ENCODE assay signal across 1 cellular context in the genomic region with DNA sequence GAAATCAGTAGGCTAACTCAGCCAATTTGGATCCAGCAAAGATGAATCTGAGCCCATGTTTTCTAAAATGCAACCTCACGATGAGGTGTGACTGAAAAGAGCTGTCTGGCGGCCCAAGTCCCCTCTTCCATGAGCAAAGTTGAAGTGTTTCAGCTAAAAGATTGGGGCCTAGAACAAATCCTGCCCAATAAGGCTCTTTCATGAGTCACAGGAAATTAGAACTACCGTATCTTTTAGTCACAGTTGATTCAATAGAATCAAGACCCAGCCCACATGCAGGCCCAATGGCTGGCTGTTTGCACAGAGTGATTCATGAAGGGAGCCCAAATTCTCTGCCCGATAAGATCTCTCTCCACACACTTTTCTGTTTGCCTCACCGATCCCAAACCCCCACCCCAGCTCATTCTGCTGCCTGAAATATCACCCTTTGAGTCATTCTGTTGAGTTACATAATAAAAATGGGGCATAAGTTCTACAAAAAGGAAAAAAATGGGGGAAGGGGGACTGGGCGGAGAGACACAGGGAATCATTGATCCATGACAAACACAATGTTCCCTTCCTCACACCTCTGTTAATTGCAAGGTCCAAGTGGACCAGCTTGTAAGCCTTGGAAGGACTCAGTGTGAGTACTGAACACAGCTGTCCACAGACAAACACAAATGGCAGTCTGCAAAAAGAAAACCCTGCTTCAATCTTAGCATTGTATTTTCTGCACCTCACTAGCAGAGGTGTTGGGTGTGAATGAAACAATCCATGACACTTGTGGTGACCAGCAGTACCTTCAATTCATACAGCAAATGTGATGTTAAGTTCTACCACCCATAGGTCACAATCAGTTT.
TF ChIP-seq lines count a peak whose summit lies in the region.

No MANE protein-coding gene starts in this region.

TF ChIP-seq in HepG2, 621 proteins besides CTCF, POLR2A, EP300 and RAD21 (continues in another document):
- TF ChIP-seq ZNF616 (CRISPR knock-in tag; IDR thresholded peaks at IDR 0.05; ENCODE audit: low read depth) = 0 out of 2 replicates have a peak, but pooled peaks have one; percentile 50
- no peak for TF ChIP-seq ZNF619 (CRISPR knock-in tag; IDR thresholded peaks at IDR 0.05)
- TF ChIP-seq WIZ (CRISPR knock-in tag; IDR thresholded peaks at IDR 0.05) = no peak
- peak; percentile 76; the same call in 1 of the 2 replicates for TF ChIP-seq CBX5 (CRISPR knock-in tag; IDR thresholded peaks at IDR 0.05; ENCODE audit: borderline replicate concordance)
- no peak for TF ChIP-seq ARHGAP35 (CRISPR knock-in tag; IDR thresholded peaks at IDR 0.05; ENCODE audit: borderline replicate concordance)
- TF ChIP-seq NCOA5 (CRISPR knock-in tag; IDR thresholded peaks at IDR 0.05) = no peak
- TF ChIP-seq, protein P1, sequence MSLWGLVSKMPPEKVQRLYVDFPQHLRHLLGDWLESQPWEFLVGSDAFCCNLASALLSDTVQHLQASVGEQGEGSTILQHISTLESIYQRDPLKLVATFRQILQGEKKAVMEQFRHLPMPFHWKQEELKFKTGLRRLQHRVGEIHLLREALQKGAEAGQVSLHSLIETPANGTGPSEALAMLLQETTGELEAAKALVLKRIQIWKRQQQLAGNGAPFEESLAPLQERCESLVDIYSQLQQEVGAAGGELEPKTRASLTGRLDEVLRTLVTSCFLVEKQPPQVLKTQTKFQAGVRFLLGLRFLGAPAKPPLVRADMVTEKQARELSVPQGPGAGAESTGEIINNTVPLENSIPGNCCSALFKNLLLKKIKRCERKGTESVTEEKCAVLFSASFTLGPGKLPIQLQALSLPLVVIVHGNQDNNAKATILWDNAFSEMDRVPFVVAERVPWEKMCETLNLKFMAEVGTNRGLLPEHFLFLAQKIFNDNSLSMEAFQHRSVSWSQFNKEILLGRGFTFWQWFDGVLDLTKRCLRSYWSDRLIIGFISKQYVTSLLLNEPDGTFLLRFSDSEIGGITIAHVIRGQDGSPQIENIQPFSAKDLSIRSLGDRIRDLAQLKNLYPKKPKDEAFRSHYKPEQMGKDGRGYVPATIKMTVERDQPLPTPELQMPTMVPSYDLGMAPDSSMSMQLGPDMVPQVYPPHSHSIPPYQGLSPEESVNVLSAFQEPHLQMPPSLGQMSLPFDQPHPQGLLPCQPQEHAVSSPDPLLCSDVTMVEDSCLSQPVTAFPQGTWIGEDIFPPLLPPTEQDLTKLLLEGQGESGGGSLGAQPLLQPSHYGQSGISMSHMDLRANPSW (CRISPR knock-in tag; IDR thresholded peaks at IDR 0.05; ENCODE audit: borderline replicate concordance) = no peak
- TF ChIP-seq, protein P2, sequence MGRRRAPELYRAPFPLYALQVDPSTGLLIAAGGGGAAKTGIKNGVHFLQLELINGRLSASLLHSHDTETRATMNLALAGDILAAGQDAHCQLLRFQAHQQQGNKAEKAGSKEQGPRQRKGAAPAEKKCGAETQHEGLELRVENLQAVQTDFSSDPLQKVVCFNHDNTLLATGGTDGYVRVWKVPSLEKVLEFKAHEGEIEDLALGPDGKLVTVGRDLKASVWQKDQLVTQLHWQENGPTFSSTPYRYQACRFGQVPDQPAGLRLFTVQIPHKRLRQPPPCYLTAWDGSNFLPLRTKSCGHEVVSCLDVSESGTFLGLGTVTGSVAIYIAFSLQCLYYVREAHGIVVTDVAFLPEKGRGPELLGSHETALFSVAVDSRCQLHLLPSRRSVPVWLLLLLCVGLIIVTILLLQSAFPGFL (CRISPR knock-in tag; IDR thresholded peaks at IDR 0.05) = no peak
- TF ChIP-seq, protein P3, sequence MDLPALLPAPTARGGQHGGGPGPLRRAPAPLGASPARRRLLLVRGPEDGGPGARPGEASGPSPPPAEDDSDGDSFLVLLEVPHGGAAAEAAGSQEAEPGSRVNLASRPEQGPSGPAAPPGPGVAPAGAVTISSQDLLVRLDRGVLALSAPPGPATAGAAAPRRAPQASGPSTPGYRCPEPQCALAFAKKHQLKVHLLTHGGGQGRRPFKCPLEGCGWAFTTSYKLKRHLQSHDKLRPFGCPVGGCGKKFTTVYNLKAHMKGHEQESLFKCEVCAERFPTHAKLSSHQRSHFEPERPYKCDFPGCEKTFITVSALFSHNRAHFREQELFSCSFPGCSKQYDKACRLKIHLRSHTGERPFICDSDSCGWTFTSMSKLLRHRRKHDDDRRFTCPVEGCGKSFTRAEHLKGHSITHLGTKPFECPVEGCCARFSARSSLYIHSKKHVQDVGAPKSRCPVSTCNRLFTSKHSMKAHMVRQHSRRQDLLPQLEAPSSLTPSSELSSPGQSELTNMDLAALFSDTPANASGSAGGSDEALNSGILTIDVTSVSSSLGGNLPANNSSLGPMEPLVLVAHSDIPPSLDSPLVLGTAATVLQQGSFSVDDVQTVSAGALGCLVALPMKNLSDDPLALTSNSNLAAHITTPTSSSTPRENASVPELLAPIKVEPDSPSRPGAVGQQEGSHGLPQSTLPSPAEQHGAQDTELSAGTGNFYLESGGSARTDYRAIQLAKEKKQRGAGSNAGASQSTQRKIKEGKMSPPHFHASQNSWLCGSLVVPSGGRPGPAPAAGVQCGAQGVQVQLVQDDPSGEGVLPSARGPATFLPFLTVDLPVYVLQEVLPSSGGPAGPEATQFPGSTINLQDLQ (CRISPR knock-in tag; IDR thresholded peaks at IDR 0.05) = no peak
- TF ChIP-seq, protein P4, sequence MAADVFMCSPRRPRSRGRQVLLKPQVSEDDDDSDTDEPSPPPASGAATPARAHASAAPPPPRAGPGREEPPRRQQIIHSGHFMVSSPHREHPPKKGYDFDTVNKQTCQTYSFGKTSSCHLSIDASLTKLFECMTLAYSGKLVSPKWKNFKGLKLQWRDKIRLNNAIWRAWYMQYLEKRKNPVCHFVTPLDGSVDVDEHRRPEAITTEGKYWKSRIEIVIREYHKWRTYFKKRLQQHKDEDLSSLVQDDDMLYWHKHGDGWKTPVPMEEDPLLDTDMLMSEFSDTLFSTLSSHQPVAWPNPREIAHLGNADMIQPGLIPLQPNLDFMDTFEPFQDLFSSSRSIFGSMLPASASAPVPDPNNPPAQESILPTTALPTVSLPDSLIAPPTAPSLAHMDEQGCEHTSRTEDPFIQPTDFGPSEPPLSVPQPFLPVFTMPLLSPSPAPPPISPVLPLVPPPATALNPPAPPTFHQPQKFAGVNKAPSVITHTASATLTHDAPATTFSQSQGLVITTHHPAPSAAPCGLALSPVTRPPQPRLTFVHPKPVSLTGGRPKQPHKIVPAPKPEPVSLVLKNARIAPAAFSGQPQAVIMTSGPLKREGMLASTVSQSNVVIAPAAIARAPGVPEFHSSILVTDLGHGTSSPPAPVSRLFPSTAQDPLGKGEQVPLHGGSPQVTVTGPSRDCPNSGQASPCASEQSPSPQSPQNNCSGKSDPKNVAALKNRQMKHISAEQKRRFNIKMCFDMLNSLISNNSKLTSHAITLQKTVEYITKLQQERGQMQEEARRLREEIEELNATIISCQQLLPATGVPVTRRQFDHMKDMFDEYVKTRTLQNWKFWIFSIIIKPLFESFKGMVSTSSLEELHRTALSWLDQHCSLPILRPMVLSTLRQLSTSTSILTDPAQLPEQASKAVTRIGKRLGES (CRISPR knock-in tag; IDR thresholded peaks at IDR 0.05; ENCODE audit: borderline replicate concordance) = no peak
- TF ChIP-seq SMARCE1 (IDR thresholded peaks at IDR 0.05; ENCODE audit: borderline replicate concordance) = no peak
- 0 out of 2 replicates have a peak, but pooled peaks have one; percentile 17 for TF ChIP-seq SP4 (CRISPR knock-in tag; IDR thresholded peaks at IDR 0.05)
- TF ChIP-seq KAT8 (CRISPR knock-in tag; IDR thresholded peaks at IDR 0.05) = peak; percentile 64; the same call in 1 of the 2 replicates
- no peak for TF ChIP-seq FOXC1 (CRISPR knock-in tag; IDR thresholded peaks at IDR 0.05; ENCODE audit: borderline replicate concordance)
- no peak for TF ChIP-seq PTBP1 (IDR thresholded peaks at IDR 0.05; ENCODE audit: low read depth, low read length, poor library complexity, severe bottlenecking)
- no peak for TF ChIP-seq MTA1 (CRISPR knock-in tag; IDR thresholded peaks at IDR 0.05; ENCODE audit: borderline replicate concordance)
- TF ChIP-seq, protein P5, sequence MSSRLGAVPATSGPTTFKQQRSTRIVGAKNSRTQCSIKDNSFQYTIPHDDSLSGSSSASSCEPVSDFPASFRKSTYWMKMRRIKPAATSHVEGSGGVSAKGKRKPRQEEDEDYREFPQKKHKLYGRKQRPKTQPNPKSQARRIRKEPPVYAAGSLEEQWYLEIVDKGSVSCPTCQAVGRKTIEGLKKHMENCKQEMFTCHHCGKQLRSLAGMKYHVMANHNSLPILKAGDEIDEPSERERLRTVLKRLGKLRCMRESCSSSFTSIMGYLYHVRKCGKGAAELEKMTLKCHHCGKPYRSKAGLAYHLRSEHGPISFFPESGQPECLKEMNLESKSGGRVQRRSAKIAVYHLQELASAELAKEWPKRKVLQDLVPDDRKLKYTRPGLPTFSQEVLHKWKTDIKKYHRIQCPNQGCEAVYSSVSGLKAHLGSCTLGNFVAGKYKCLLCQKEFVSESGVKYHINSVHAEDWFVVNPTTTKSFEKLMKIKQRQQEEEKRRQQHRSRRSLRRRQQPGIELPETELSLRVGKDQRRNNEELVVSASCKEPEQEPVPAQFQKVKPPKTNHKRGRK (CRISPR knock-in tag; IDR thresholded peaks at IDR 0.05) = no peak
- TF ChIP-seq, protein P6, sequence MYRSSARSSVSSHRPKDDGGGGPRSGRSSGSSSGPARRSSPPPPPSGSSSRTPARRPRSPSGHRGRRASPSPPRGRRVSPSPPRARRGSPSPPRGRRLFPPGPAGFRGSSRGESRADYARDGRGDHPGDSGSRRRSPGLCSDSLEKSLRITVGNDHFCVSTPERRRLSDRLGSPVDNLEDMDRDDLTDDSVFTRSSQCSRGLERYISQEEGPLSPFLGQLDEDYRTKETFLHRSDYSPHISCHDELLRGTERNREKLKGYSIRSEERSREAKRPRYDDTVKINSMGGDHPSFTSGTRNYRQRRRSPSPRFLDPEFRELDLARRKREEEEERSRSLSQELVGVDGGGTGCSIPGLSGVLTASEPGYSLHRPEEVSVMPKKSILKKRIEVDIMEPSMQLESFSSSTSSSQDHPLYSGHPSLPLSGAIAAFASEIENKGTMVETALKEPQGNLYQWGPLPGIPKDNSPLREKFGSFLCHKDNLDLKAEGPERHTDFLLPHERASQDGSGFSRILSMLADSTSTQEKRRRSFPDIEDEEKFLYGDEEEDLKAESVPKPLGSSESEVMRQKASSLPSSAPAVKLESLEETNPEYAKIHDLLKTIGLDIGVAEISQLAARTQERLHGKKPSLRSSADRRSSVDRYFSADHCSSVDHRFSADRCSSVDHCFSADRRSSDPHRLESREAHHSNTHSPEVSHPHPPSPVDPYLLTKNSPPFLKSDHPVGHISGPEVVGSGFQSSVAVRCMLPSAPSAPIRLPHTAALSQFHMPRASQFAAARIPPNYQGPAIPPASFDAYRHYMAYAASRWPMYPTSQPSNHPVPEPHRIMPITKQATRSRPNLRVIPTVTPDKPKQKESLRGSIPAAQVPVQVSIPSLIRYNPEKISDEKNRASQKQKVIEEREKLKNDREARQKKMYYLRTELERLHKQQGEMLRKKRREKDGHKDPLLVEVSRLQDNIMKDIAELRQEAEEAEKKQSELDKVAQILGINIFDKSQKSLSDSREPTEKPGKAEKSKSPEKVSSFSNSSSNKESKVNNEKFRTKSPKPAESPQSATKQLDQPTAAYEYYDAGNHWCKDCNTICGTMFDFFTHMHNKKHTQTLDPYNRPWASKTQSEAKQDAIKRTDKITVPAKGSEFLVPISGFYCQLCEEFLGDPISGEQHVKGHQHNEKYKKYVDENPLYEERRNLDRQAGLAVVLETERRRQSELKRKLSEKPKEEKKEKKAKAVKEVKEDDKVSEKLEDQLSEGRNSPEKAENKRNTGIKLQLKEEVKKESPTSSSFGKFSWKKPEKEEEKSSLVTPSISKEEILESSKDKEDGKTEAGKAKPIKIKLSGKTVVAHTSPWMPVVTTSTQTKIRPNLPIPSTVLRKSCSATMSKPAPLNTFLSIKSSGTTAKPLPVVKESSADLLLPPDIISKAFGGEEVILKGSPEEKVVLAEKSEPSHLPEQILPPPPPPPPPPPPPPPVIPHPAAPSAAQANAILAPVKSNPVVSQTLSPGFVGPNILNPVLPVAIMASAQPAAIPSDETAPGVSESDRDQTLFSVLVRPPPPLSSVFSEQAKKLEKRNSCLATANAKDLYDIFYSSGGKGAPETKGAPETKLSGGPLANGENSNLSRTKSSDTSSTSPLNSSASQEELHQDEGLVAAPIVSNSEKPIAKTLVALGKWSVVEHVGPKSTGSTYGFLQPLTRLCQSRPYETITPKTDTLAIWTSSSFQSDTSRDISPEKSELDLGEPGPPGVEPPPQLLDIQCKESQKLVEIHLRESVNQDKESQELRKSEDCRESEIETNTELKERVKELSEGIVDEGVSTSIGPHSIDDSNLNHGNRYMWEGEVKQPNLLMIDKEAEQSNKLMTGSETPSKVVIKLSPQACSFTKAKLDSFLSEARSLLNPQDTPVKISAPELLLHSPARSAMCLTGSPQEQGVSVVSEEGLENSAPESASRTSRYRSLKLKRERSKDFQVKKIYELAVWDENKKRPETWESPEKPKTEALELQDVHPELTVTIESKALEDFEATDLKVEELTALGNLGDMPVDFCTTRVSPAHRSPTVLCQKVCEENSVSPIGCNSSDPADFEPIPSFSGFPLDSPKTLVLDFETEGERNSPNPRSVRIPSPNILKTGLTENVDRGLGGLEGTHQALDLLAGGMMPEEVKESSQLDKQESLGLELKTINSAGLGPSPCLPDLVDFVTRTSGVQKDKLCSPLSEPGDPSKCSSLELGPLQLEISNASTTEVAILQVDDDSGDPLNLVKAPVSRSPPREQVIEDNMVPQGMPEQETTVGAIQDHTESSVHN (CRISPR knock-in tag; IDR thresholded peaks at IDR 0.05) = no peak
- TF ChIP-seq, protein P7, sequence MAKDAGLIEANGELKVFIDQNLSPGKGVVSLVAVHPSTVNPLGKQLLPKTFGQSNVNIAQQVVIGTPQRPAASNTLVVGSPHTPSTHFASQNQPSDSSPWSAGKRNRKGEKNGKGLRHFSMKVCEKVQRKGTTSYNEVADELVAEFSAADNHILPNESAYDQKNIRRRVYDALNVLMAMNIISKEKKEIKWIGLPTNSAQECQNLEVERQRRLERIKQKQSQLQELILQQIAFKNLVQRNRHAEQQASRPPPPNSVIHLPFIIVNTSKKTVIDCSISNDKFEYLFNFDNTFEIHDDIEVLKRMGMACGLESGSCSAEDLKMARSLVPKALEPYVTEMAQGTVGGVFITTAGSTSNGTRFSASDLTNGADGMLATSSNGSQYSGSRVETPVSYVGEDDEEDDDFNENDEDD (CRISPR knock-in tag; IDR thresholded peaks at IDR 0.05; ENCODE audit: borderline replicate concordance) = no peak
- TF ChIP-seq, protein P8, sequence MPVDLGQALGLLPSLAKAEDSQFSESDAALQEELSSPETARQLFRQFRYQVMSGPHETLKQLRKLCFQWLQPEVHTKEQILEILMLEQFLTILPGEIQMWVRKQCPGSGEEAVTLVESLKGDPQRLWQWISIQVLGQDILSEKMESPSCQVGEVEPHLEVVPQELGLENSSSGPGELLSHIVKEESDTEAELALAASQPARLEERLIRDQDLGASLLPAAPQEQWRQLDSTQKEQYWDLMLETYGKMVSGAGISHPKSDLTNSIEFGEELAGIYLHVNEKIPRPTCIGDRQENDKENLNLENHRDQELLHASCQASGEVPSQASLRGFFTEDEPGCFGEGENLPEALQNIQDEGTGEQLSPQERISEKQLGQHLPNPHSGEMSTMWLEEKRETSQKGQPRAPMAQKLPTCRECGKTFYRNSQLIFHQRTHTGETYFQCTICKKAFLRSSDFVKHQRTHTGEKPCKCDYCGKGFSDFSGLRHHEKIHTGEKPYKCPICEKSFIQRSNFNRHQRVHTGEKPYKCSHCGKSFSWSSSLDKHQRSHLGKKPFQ (CRISPR knock-in tag; IDR thresholded peaks at IDR 0.05; ENCODE audit: insufficient replicate concordance) = peak; percentile 58
- TF ChIP-seq NFATC3 (CRISPR knock-in tag; IDR thresholded peaks at IDR 0.05) = no peak
- TF ChIP-seq, protein P9, sequence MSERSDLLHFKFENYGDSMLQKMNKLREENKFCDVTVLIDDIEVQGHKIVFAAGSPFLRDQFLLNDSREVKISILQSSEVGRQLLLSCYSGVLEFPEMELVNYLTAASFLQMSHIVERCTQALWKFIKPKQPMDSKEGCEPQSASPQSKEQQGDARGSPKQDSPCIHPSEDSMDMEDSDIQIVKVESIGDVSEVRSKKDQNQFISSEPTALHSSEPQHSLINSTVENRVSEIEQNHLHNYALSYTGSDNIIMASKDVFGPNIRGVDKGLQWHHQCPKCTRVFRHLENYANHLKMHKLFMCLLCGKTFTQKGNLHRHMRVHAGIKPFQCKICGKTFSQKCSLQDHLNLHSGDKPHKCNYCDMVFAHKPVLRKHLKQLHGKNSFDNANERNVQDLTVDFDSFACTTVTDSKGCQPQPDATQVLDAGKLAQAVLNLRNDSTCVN (CRISPR knock-in tag; IDR thresholded peaks at IDR 0.05; ENCODE audit: borderline replicate concordance) = no peak
- TF ChIP-seq FOXO1 (CRISPR knock-in tag; IDR thresholded peaks at IDR 0.05) = peak; percentile 76
